27 cellular contexts compared by ENCODE assay signal in genomic region chr9:132773764-132774339, GRCh38.
"Had no signal": no experiment of that assay in that cellular context is flagged by ENCODE, and none has a peak within 500 bp of the region (broad histone marks: within the 10 kb centered on the region; RNA-seq: fewer than 3 reads in every experiment).

No MANE protein-coding gene starts in this region.

- H3K27ac Mint-ChIP-seq: activated T-helper 2 cell treated with anti-CD3 and anti-CD28 coated beads, Interferon-gamma antibody, Interleukin-2, Interleukin-4, amounts not matched to agents 10 μg/mL and 5 μg/mL and 100 μg/mL, durations not matched to agents 14 hours and 24 hours and 36 hours; stimulated activated naive CD8-positive, alpha-beta T cell treated with anti-CD3 and anti-CD28 coated beads, Interleukin-15, Interleukin-2, amounts not matched to agents 100 ng/mL and 50 ng/mL, for 24 hours; T-helper 1 cell treated with Interleukin-12 subunit alpha and Interleukin-12 subunit beta and Interleukin-4 antibody, amounts not matched to agents 30 μg/mL and 1 μg/mL, for 36 hours had no signal

- H3K4me1 ChIP-seq: prostate gland, uterus had no signal

- H3K36me3 ChIP-seq: brain microvascular endothelial cell, esophagus squamous epithelium, left ventricle myocardium inferior, ovary, prostate gland, thoracic aorta, uterus had no signal

- FAIRE-seq: astrocyte, TTC549 had no signal

- H3K4me3 Mint-ChIP-seq: activated naive CD8-positive, alpha-beta T cell; activated T-cell treated with anti-CD3 and anti-CD28 coated beads, Interleukin-2, amount 50 U/mL, for 4 hours; stimulated activated naive CD8-positive, alpha-beta T cell treated with anti-CD3 and anti-CD28 coated beads, Interleukin-15, Interleukin-2, amounts not matched to agents 100 ng/mL and 50 ng/mL, for 24 hours; T-helper 1 cell treated with Interleukin-12 subunit alpha and Interleukin-12 subunit beta and Interleukin-4 antibody, amounts not matched to agents 30 μg/mL and 1 μg/mL, for 36 hours had no signal

- H3K4me3 ChIP-seq: esophagus squamous epithelium, left ventricle myocardium inferior, lung, ovary, prostate gland, skin epidermis, thoracic aorta, uterus had no signal

- H3K27me3 ChIP-seq: brain microvascular endothelial cell, esophagus squamous epithelium, ovary, uterus had no signal

- DNase-seq: activated CD4-positive, alpha-beta T cell treated with anti-CD3 and anti-CD28 coated beads for 4 hours; activated CD4-positive, alpha-beta T cell treated with anti-CD3 and anti-CD28 coated beads, Interleukin-2, amount 50 U/mL, for 4 hours; activated T-cell treated with anti-CD3 and anti-CD28 coated beads, Interleukin-2, amount 50 U/mL, for 4 hours; brain microvascular endothelial cell; esophagus squamous epithelium; foreskin melanocyte; kidney glomerular epithelial cell; left ventricle myocardium inferior; ovary; retina; stimulated activated CD4-positive, alpha-beta T cell treated with anti-CD3 and anti-CD28 coated beads, Interleukin-12 subunit alpha, Interleukin-12 subunit beta, amount 100 ng/mL, for 4 hours; stimulated activated CD4-positive, alpha-beta T cell treated with anti-CD3 and anti-CD28 coated beads, Interleukin-4, amount 100 ng/mL, for 1 hour; SW 1271; T-helper 9 cell; uterus had no signal

- ATAC-seq: activated T-cell treated with anti-CD3 and anti-CD28 coated beads, Interleukin-2, amount 50 U/mL, for 4 hours; sciatic nerve had no signal

- H3K9me3 Mint-ChIP-seq: activated T-cell treated with anti-CD3 and anti-CD28 coated beads, Interleukin-2, amount 50 U/mL, for 4 hours; T-helper 1 cell treated with Interleukin-12 subunit alpha and Interleukin-12 subunit beta and Interleukin-4 antibody, amounts not matched to agents 30 μg/mL and 1 μg/mL, for 36 hours had no signal

- H3K27me3 Mint-ChIP-seq: activated naive CD8-positive, alpha-beta T cell; stimulated activated naive CD8-positive, alpha-beta T cell treated with anti-CD3 and anti-CD28 coated beads, Interleukin-15, Interleukin-2, amounts not matched to agents 100 ng/mL and 50 ng/mL, for 24 hours had no signal

- H3K27ac ChIP-seq: brain microvascular endothelial cell, esophagus squamous epithelium, left ventricle myocardium inferior, ovary, prostate gland, skin epidermis, thoracic aorta, uterus, VCaP had no signal

- H3K9me3 ChIP-seq: esophagus squamous epithelium, left ventricle myocardium inferior, ovary, prostate gland, thoracic aorta, uterus had no signal
